Comparison of ENCODE assay signal across 6 cellular contexts in genomic region chr13:46449949-46450348, GRCh38.
DNase-seq lines count a peak whose midpoint lies in the region; ATAC-seq, FAIRE-seq and TF ChIP-seq lines count a peak whose summit lies in the region.
"Not testable (repeated sequence)": the region's sequence is repeated elsewhere in the genome, so short reads cannot be mapped to it uniquely, and the experiment has no call there.

No MANE protein-coding gene starts in this region.

- H3K27me3 ChIP-seq in OCI-LY1 (ENCODE audit: insufficient read depth, low read length); GM12878 (replicated peaks in 1 of 2; ENCODE audit: control insufficient read depth in 2 of 2, insufficient read depth in 2 of 2, low read length in 1 of 2); smooth muscle cell (ENCODE audit: low read depth): not testable (repeated sequence)

- in situ Hi-C loops in GM12878 (cut with MboI), result not testable (repeated sequence)

- H3K79me2 ChIP-seq in OCI-LY1 (ENCODE audit: insufficient read depth, low read length); OCI-LY7 (ENCODE audit: insufficient read depth, low read depth, low read length); GM12878 (ENCODE audit: control insufficient read depth, insufficient read depth, low read length); smooth muscle cell (ENCODE audit: low read depth): not testable (repeated sequence)

- H3K4me2 ChIP-seq in OCI-LY1 (ENCODE audit: low read length), result peak overlapping the region; percentile 34; the same call in 1 of the 2 replicates
- H3K4me2 ChIP-seq in OCI-LY7 (ENCODE audit: low read length); GM12878 (ENCODE audit: control insufficient read depth, insufficient read depth); smooth muscle cell: not testable (repeated sequence)

- peak; percentile 47 for ATAC-seq in GM18868 (IDR thresholded peaks at IDR 0.05; ENCODE audit: unreplicated experiment)
- peak; percentile 66 for ATAC-seq in GM12878

- POLR2A ChIA-PET in OCI-LY7 (lab: Charles Lee), result not testable (repeated sequence)
- POLR2A ChIA-PET in GM12878 (lab: Charles Lee), result interaction anchor here (0.6 kb wide), 1 partner anchor 301 kb away, joined by 3 read pairs; no protein-coding TSS in a partner anchor

- H4K20me1 ChIP-seq in OCI-LY1 (ENCODE audit: insufficient read depth, low read length); OCI-LY7 (ENCODE audit: insufficient read depth, low read length); GM12878 (ENCODE audit: control insufficient read depth, insufficient read depth); smooth muscle cell (ENCODE audit: low read depth): not testable (repeated sequence)

- H3K9me2 ChIP-seq in OCI-LY1 (ENCODE audit: low read depth, low read length); OCI-LY7 (ENCODE audit: insufficient read depth, low read length): not testable (repeated sequence)

- not testable (repeated sequence) for FAIRE-seq in GM12878 (lab: Jason Lieb, UNC)
- peak; percentile 19 for FAIRE-seq in kidney (lab: Jason Lieb, UNC)

- TF ChIP-seq RAD21 in GM12878 (IDR thresholded peaks at IDR 0.05; ENCODE audit: insufficient read depth, low read depth, low read length), result not testable (repeated sequence)

- peaks cover 38% of the 10 kb centered on the region for H3K4me1 ChIP-seq in OCI-LY1 (ENCODE audit: insufficient read depth, low read length, severe bottlenecking)
- H3K4me1 ChIP-seq in OCI-LY7 (ENCODE audit: insufficient read depth, low read length, poor library complexity, severe bottlenecking); GM12878 (ENCODE audit: control insufficient read depth, insufficient read depth, low read length); kidney (ENCODE audit: control insufficient read depth in 1 of 2, insufficient read depth in 1 of 2, low read depth in 1 of 2, low read length in 2 of 2); smooth muscle cell (ENCODE audit: low read depth): not testable (repeated sequence)

- intact Hi-C loops in OCI-LY7 (cut with micrococcal nuclease; ENCODE audit: unreplicated experiment); kidney (cut with DNase I): not testable (repeated sequence)
- intact Hi-C loops in GM12878 (cut with micrococcal nuclease; ENCODE audit: unreplicated experiment), result loop anchor here (10.0 kb wide), 2 partner anchors 65 to 125 kb away; partner anchors contain the start of gene RUBCNL

- CTCF ChIA-PET in OCI-LY7 (lab: Charles Lee; ENCODE audit: unreplicated experiment), result not testable (repeated sequence)
- CTCF ChIA-PET in GM12878 (lab: Yijun Ruan, JAX), result interaction anchor here (0.6 to 0.7 kb wide), 2 partner anchors 80 to 394 kb away, joined by 3 read pairs; no protein-coding TSS in a partner anchor

- not testable (repeated sequence) for BruUV-seq in OCI-LY7 (replicated peaks; lab: Mats Ljungman, UMichigan); GM12878 (replicated peaks; lab: Mats Ljungman, UMichigan)

- H2AFZ ChIP-seq in OCI-LY1 (ENCODE audit: low read length), result peak overlapping the region; percentile 65; the same call in 1 of the 2 replicates
- H2AFZ ChIP-seq in OCI-LY7 (ENCODE audit: low read length), result peak overlapping the region; percentile 69; the same call in 1 of the 2 replicates
- H2AFZ ChIP-seq in GM12878 (ENCODE audit: control insufficient read depth, low read depth, low read length), result peak overlapping the region; percentile 62
- peak overlapping the region; percentile 79 for H2AFZ ChIP-seq in smooth muscle cell (ENCODE audit: low read depth)

- not testable (repeated sequence) for TF ChIP-seq EP300 in GM12878 (IDR thresholded peaks at IDR 0.05; ENCODE audit: borderline replicate concordance in 1 of 2, control insufficient read depth in 1 of 2, low read depth in 2 of 2, low read length in 2 of 2)

- not testable (repeated sequence) for H3K4me3 ChIP-seq in OCI-LY1 (ENCODE audit: low read depth, low read length, poor library complexity, severe bottlenecking); OCI-LY7 (ENCODE audit: low read depth, low read length, poor library complexity, severe bottlenecking); GM12878; kidney (ENCODE audit: low read length in 2 of 2); smooth muscle cell

- not testable (repeated sequence) for H3K36me3 ChIP-seq in OCI-LY1 (ENCODE audit: insufficient read depth, low read length); OCI-LY7 (ENCODE audit: insufficient read depth, low read length); GM12878 (ENCODE audit: control insufficient read depth in 2 of 2, insufficient read depth in 2 of 2, low read length in 1 of 2); kidney (ENCODE audit: control insufficient read depth in 1 of 2, insufficient read depth in 2 of 2, low read length in 2 of 2); smooth muscle cell (ENCODE audit: low read depth)

- not testable (repeated sequence) for DNase-seq in OCI-LY7 (ENCODE audit: low spot score); GM12878 (ENCODE audit: low read depth, low spot score); kidney; smooth muscle cell (lab: John Stamatoyannopoulos, UW; ENCODE audit: unreplicated experiment)

- WGBS in GM12878 (ENCODE audit: insufficient coverage, insufficient replicate concordance, low lambda C conversion rate, missing lambda C conversion rate), result 15% methylated on average over 2 of the region's 2 CpGs
- 87% methylated on average over 2 of the region's 2 CpGs for WGBS in smooth muscle cell (ENCODE audit: low lambda C conversion rate)

- H3K9ac ChIP-seq in OCI-LY1 (ENCODE audit: low read length); GM12878 (ENCODE audit: control insufficient read depth, insufficient read depth, low read length); kidney (ENCODE audit: low read length in 2 of 2); smooth muscle cell (ENCODE audit: low read depth): not testable (repeated sequence)

- TF ChIP-seq CTCF in OCI-LY1 (IDR thresholded peaks at IDR 0.05; ENCODE audit: low read length); OCI-LY7 (conservative IDR thresholded peaks at IDR 0.05; ENCODE audit: low read length); GM12878 (IDR thresholded peaks at IDR 0.05 in 2 of 3, conservative IDR thresholded peaks at IDR 0.05 in 1 of 3; ENCODE audit: control insufficient read depth in 2 of 3, extremely low read depth in 1 of 3, insufficient read depth in 1 of 3, low read depth in 3 of 3, low read length in 3 of 3); kidney (IDR thresholded peaks at IDR 0.05; ENCODE audit: borderline replicate concordance, extremely low read depth, insufficient read depth); smooth muscle cell (IDR thresholded peaks at IDR 0.05; ENCODE audit: borderline replicate concordance, insufficient read depth, poor library complexity, severe bottlenecking): not testable (repeated sequence)

- not testable (repeated sequence) for TF ChIP-seq POLR2A in GM12878 (IDR thresholded peaks at IDR 0.05; ENCODE audit: low read depth, low read length)

- H3F3A ChIP-seq in OCI-LY1 (ENCODE audit: insufficient read depth, low read length); smooth muscle cell (ENCODE audit: low read depth): not testable (repeated sequence)

- H3K27ac ChIP-seq in OCI-LY1 (ENCODE audit: low read depth, low read length, poor library complexity, severe bottlenecking), result peak overlapping the region; percentile 59
- H3K27ac ChIP-seq in OCI-LY7 (ENCODE audit: low read depth, low read length, poor library complexity, severe bottlenecking); GM12878 (ENCODE audit: control insufficient read depth, insufficient read depth); kidney (ENCODE audit: low read depth in 2 of 2, low read length in 2 of 2); smooth muscle cell (ENCODE audit: low read depth): not testable (repeated sequence)

- not testable (repeated sequence) for H3K9me3 ChIP-seq in OCI-LY1 (ENCODE audit: low read length); OCI-LY7 (ENCODE audit: low read length); GM12878 (replicated peaks; ENCODE audit: control insufficient read depth, insufficient read depth, low read length); kidney (ENCODE audit: control insufficient read depth in 1 of 2, low read length in 2 of 2); smooth muscle cell (replicated peaks; ENCODE audit: low read depth)

- SMC1A ChIA-PET in GM12878 (lab: Charles Lee; ENCODE audit: uncharacterized antibody, unreplicated experiment), result interaction anchor here (0.7 to 2.1 kb wide), 2 partner anchors 12 to 61 kb away, joined by 3 to 5 read pairs; no protein-coding TSS in a partner anchor

- RAD21 ChIA-PET in GM12878 (lab: Charles Lee; ENCODE audit: unreplicated experiment), result not testable (repeated sequence)

TF ChIP-seq in GM12878, 131 proteins besides CTCF, POLR2A, EP300 and RAD21 (continues in another document):
- 0 out of 2 replicates have a peak, but pooled peaks have one; percentile 15 for TF ChIP-seq RAD51 (IDR thresholded peaks at IDR 0.05)
